ENCODE assay signal across 10 cellular contexts in genomic region chrX:13552892-13553291, GRCh38. TPM values are rescaled to one million over a fixed set of nuclear protein-coding genes. Genes with fewer than 3 reads are reported as not detected.
"Had no signal": no experiment of that assay in that cellular context is flagged by ENCODE, and none has a peak within 500 bp of the region (broad histone marks: within the 10 kb centered on the region; RNA-seq: fewer than 3 reads in every experiment).

No MANE protein-coding gene starts in this region.

- DNase-seq: IMR-90, KBM-7, KG1 had no signal

- ATAC-seq: HepG2, K562 had no signal

- H3K4me3 Mint-ChIP-seq: IgD-negative memory B cell had no signal

- H3K27ac ChIP-seq: HL-60 had no signal

- H3K36me3 Mint-ChIP-seq: IgD-negative memory B cell had no signal

- FAIRE-seq: HepG2, HTR-8/SVneo, K562 had no signal

- H3K4me3 ChIP-seq: K562 had no signal

RNA-seq across cellular contexts. Expression of gene EGFL6, which starts 16.5 kb away (rescaled TPM):
- total RNA-seq: HepG2, HT-29, HT1080, IMR-90, K562 had no signal
- polyA plus RNA-seq: HepG2, IgD-negative memory B cell, IMR-90 had no signal
